In genomic region chr10:118046491-118047362, GRCh38 we compare ENCODE assay signal across 8 cellular contexts. TPM values are rescaled to one million over a fixed set of nuclear protein-coding genes. Genes with fewer than 3 reads are reported as not detected.
DNase-seq lines count a peak whose midpoint lies in the region; ATAC-seq and TF ChIP-seq lines count a peak whose summit lies in the region.

RAB11FIP2 (minus strand) TSS chr10:118046941; CDS start chr10:118046163, 778 bp downstream.

- peak within 1 kb of the TSS; percentile 86 for H3K27ac ChIP-seq in cingulate gyrus (ENCODE audit: low read depth, low read length)

- H3K27me3 ChIP-seq in BE2C, result no peaks in the 10 kb centered on the region

- peak within 1 kb of the TSS; percentile 86 for H3K4me3 ChIP-seq in BE2C (ENCODE audit: low read depth, low read length)

- peak; percentile 96 for DNase-seq in BE2C
- DNase-seq in NCI-H446 treated with DMSO at 0.1 percent for 48 hours (lab: John Stamatoyannopoulos, UW), result peak; percentile 75
- peak; percentile 94 to 96 for DNase-seq in activated CD4-positive, alpha-beta T cell treated with anti-CD3 and anti-CD28 coated beads for 4 hours
- peak; percentile 98 for DNase-seq in left kidney (ENCODE audit: low read depth, low spot score)
- peak; percentile 94 for DNase-seq in stimulated activated CD4-positive, alpha-beta T cell treated with anti-CD3 and anti-CD28 coated beads, Interleukin-1b, Interleukin-23, amount 100 ng/mL, for 48 hours

- H3K4me1 ChIP-seq in BE2C, result peaks cover 9% of the 10 kb centered on the region

- TF ChIP-seq CTCF in BE2C (IDR thresholded peaks at IDR 0.05; ENCODE audit: low read depth, low read length), result no peak

- no peaks in the 10 kb centered on the region for H3K36me3 ChIP-seq in BE2C

- no peaks in the 10 kb centered on the region for H3K9me3 ChIP-seq in BE2C

- ATAC-seq in GM19043 (IDR thresholded peaks at IDR 0.05; ENCODE audit: low read depth, unreplicated experiment), result peak; percentile 98
- peak; percentile 97 for ATAC-seq in HG03354 (IDR thresholded peaks at IDR 0.05; ENCODE audit: poor library complexity, severe bottlenecking, unreplicated experiment)

RNA-seq across cellular contexts. Expression of gene RAB11FIP2, which starts in this region (rescaled TPM):
- polyA plus RNA-seq in BE2C (2012; ENCODE audit: insufficient read depth, insufficient read length, low read depth), result 14.1 TPM

Comparison
In these comparisons a context has a peak if more than half of its experiments do, and no peak if none do; other contexts are left out.
1. Peak in every context shown above with its lines: DNase-seq, ATAC-seq, H3K4me3 ChIP-seq and H3K27ac ChIP-seq.